Comparison of ENCODE assay signal across 23 cellular contexts in genomic region chr2:114526856-114527255, GRCh38.
A peak's percentile ranks its signal among the peaks of the same experiment; 100 is the strongest.
DNase-seq lines count a peak whose midpoint lies in the region; ATAC-seq, FAIRE-seq and TF ChIP-seq lines count a peak whose summit lies in the region.
"Had no signal": no experiment of that assay in that cellular context is flagged by ENCODE, and none has a peak within 500 bp of the region (broad histone marks: within the 10 kb centered on the region; RNA-seq: fewer than 3 reads in every experiment).

No MANE protein-coding gene starts in this region.

- H3K4me3 ChIP-seq in hepatocyte (no peak overlapping the region), mucosa of descending colon (no peak overlapping the region), small intestine (ENCODE audit: low read depth in 1 of 2, low read length in 2 of 2) (no peak overlapping the region)
- H3K4me3 ChIP-seq: A549; BLaER1 treated with 17β-estradiol and CSF1 and Interleukin-3, amounts not matched to agents 10 nM and 100 nM had no signal

- FAIRE-seq in colon (lab: Jason Lieb, UNC) = peak; percentile 45
- peak; percentile 15 for FAIRE-seq in small intestine (lab: Jason Lieb, UNC)
- FAIRE-seq: A549, D721Med, G401.6, GM18507, GM19239 had no signal

- H3K4me1 ChIP-seq in hepatocyte (ENCODE audit: insufficient read depth) (no peaks in the 10 kb centered on the region), mucosa of descending colon (ENCODE audit: low read depth) (peaks cover 11% of the 10 kb centered on the region), small intestine (ENCODE audit: control insufficient read depth in 2 of 2, insufficient read depth in 1 of 2, low read depth in 1 of 2, low read length in 1 of 2) (peaks cover 0 to 5% of the 10 kb centered on the region in 2 donors)
- H3K4me1 ChIP-seq: A549; BLaER1 treated with 17β-estradiol and CSF1 and Interleukin-3, amounts not matched to agents 10 nM and 100 nM had no signal

- TF ChIP-seq CTCF in hepatocyte (IDR thresholded peaks at IDR 0.05; ENCODE audit: poor library complexity) (no peak), mucosa of descending colon (IDR thresholded peaks at IDR 0.05) (no peak)

- H3K4me2 ChIP-seq in hepatocyte = no peak overlapping the region
- H3K4me2 ChIP-seq: A549; BLaER1 treated with 17β-estradiol and CSF1 and Interleukin-3, amounts not matched to agents 10 nM and 100 nM had no signal

- no peak for DNase-seq in hepatocyte (ENCODE audit: low spot score)
- DNase-seq in mucosa of descending colon = no peak
- DNase-seq in small intestine = peak; percentile 85
- no peak for DNase-seq in NCI-H446 (lab: John Stamatoyannopoulos, UW)
- no peak for DNase-seq in activated CD4-positive, CD25-positive, alpha-beta regulatory T cell treated with anti-CD3 and anti-CD28 coated beads, Interleukin-2, amount 50 U/mL, for 72 hours
- DNase-seq: AML-193; Caco-2; Calu3; CD4-positive, alpha-beta T cell; CD8-positive, alpha-beta T cell; DMS79 treated with DMSO at 0.1 percent for 48 hours; GF-D8 had no signal

- WGBS in hepatocyte (ENCODE audit: low lambda C conversion rate, missing lambda C conversion rate) = 71% methylated on average over 1 of the region's 1 CpG
- 10 to 57% (median 29%) methylated on average over 1 of the region's 1 CpG for WGBS in small intestine, 3 donors

- H4K20me1 ChIP-seq in hepatocyte (ENCODE audit: insufficient read depth, poor library complexity, severe bottlenecking) = no peaks in the 10 kb centered on the region
- H4K20me1 ChIP-seq: BLaER1 treated with 17β-estradiol and CSF1 and Interleukin-3, amounts not matched to agents 10 nM and 100 nM had no signal

- intact Hi-C loops in mucosa of descending colon (cut with DNase I, micrococcal nuclease) = no loop called here

- no peaks in the 10 kb centered on the region for H3K9me2 ChIP-seq in hepatocyte (replicated peaks; ENCODE audit: insufficient read depth)

- H3K9me3 ChIP-seq in hepatocyte (ENCODE audit: low read depth) = no peaks in the 10 kb centered on the region
- H3K9me3 ChIP-seq in mucosa of descending colon = no peaks in the 10 kb centered on the region
- no peaks in the 10 kb centered on the region for H3K9me3 ChIP-seq in small intestine (ENCODE audit: control insufficient read depth, low read depth)
- H3K9me3 ChIP-seq: A549, Caco-2 had no signal

- ATAC-seq in mucosa of descending colon (peak; percentile 92), GM18861 (IDR thresholded peaks at IDR 0.05; ENCODE audit: unreplicated experiment) (no peak), HG03108 (IDR thresholded peaks at IDR 0.05; ENCODE audit: unreplicated experiment) (no peak)
- ATAC-seq: A549; CD8-positive, alpha-beta T cell had no signal

- H2AFZ ChIP-seq in hepatocyte = no peak overlapping the region

- H3K27ac ChIP-seq in hepatocyte (peak overlapping the region; percentile 20), small intestine (ENCODE audit: low read depth in 1 of 2, low read length in 1 of 2) (no peak overlapping the region)
- H3K27ac ChIP-seq: 22Rv1; A549; BLaER1 treated with 17β-estradiol and CSF1 and Interleukin-3, amounts not matched to agents 10 nM and 100 nM; C4-2B had no signal

- H3K27me3 ChIP-seq in hepatocyte (peaks cover 4% of the 10 kb centered on the region), small intestine (ENCODE audit: control insufficient read depth in 2 of 2, insufficient read depth in 2 of 2, low read length in 2 of 2) (no peaks in the 10 kb centered on the region)
- H3K27me3 ChIP-seq: BLaER1 treated with 17β-estradiol and CSF1 and Interleukin-3, amounts not matched to agents 10 nM and 100 nM had no signal

- H3K79me2 ChIP-seq in hepatocyte = no peaks in the 10 kb centered on the region

- no peaks in the 10 kb centered on the region for H3K36me3 ChIP-seq in hepatocyte (replicated peaks; ENCODE audit: insufficient read depth, low read depth)
- no peaks in the 10 kb centered on the region for H3K36me3 ChIP-seq in mucosa of descending colon (ENCODE audit: low read depth)
- H3K36me3 ChIP-seq in small intestine (ENCODE audit: control insufficient read depth in 2 of 2, insufficient read depth in 2 of 2, low read length in 2 of 2) = no peaks in the 10 kb centered on the region
- H3K36me3 ChIP-seq: BLaER1 treated with 17β-estradiol and CSF1 and Interleukin-3, amounts not matched to agents 10 nM and 100 nM had no signal
